ENCODE assay signal across 8 cellular contexts in genomic region chr19:37979547-37980082, GRCh38.
DNase-seq lines count a peak whose midpoint lies in the region; ATAC-seq and TF ChIP-seq lines count a peak whose summit lies in the region.

No MANE protein-coding gene starts in this region.

- H3K36me3 Mint-ChIP-seq in naive B cell = peaks cover 8 to 9% of the 10 kb centered on the region in 2 donors
- no peaks in the 10 kb centered on the region for H3K36me3 Mint-ChIP-seq in activated CD4-positive, alpha-beta memory T cell treated with anti-CD3 and anti-CD28 coated beads for 36 hours

- no peaks in the 10 kb centered on the region for H3K36me3 ChIP-seq in esophagus muscularis mucosa

- peaks cover 65 to 99% (median 87%) of the 10 kb centered on the region in 3 donors for H3K4me1 Mint-ChIP-seq in naive B cell
- H3K4me1 Mint-ChIP-seq in activated CD4-positive, alpha-beta memory T cell treated with anti-CD3 and anti-CD28 coated beads for 36 hours (ENCODE audit: low read depth) = no peaks in the 10 kb centered on the region

- CTCF ChIA-PET in activated CD4-positive, alpha-beta memory T cell treated with anti-CD3 and anti-CD28 coated beads for 36 hours (lab: Charles Lee) = no interaction called here

- intact Hi-C loops in esophagus muscularis mucosa (cut with DNase I) = no loop called here
- intact Hi-C loops in activated CD4-positive, alpha-beta memory T cell treated with anti-CD3 and anti-CD28 coated beads for 36 hours (cut with micrococcal nuclease) = no loop called here

- no peaks in the 10 kb centered on the region for H3K27me3 ChIP-seq in esophagus muscularis mucosa

- no peak for TF ChIP-seq CTCF in esophagus muscularis mucosa (IDR thresholded peaks at IDR 0.05)

- H3K27ac ChIP-seq in esophagus muscularis mucosa (replicated peaks in 1 of 4) = no peak overlapping the region

- TF ChIP-seq POLR2A in erythroblast (IDR thresholded peaks at IDR 0.05; ENCODE audit: low read length) (no peak), esophagus muscularis mucosa (IDR thresholded peaks at IDR 0.05; ENCODE audit: low read depth) (no peak)

- no peak for TF ChIP-seq EP300 in esophagus muscularis mucosa (IDR thresholded peaks at IDR 0.05)

- 76% methylated on average over 12 of the region's 13 CpGs for WGBS in esophagus muscularis mucosa

- no peak overlapping the region for H3K4me3 ChIP-seq in esophagus muscularis mucosa

- H3K9me3 ChIP-seq in esophagus muscularis mucosa = no peaks in the 10 kb centered on the region

- H3K4me3 Mint-ChIP-seq in naive B cell = peak overlapping the region; percentile 59 to 90 (median 76)
- no peak overlapping the region for H3K4me3 Mint-ChIP-seq in activated CD4-positive, alpha-beta memory T cell treated with anti-CD3 and anti-CD28 coated beads for 36 hours

- H3K4me1 ChIP-seq in esophagus muscularis mucosa = peaks cover 0 to 13% (median 10%) of the 10 kb centered on the region in 4 donors

- peaks cover 0 to 4% (median 0%) of the 10 kb centered on the region in 7 donors for H3K9me3 Mint-ChIP-seq in naive B cell
- H3K9me3 Mint-ChIP-seq in activated CD4-positive, alpha-beta memory T cell treated with anti-CD3 and anti-CD28 coated beads for 36 hours = no peaks in the 10 kb centered on the region

- H3K27ac Mint-ChIP-seq in naive B cell = peak overlapping the region; percentile 93 to 99 (median 98)
- no peak overlapping the region for H3K27ac Mint-ChIP-seq in activated CD4-positive, alpha-beta memory T cell treated with anti-CD3 and anti-CD28 coated beads for 36 hours

- DNase-seq in RPMI8226 = peak; percentile 4
- DNase-seq in naive B cell = peak; percentile 53
- DNase-seq in erythroblast (lab: John Stamatoyannopoulos, UW) = no peak
- no peak for DNase-seq in esophagus muscularis mucosa (ENCODE audit: extremely low spot score)
- DNase-seq in stimulated activated CD4-positive, alpha-beta T cell treated with anti-CD3 and anti-CD28 coated beads, Interleukin-2, amount 100 ng/mL, for 48 hours = no peak
- DNase-seq in activated CD4-positive, alpha-beta memory T cell treated with anti-CD3 and anti-CD28 coated beads for 36 hours = no peak

- ATAC-seq in GM18499 (IDR thresholded peaks at IDR 0.05; ENCODE audit: insufficient read depth, unreplicated experiment) (peak; percentile 29), HG02852 (IDR thresholded peaks at IDR 0.05; ENCODE audit: unreplicated experiment) (peak; percentile 30), naive B cell (ENCODE audit: low read depth in 2 of 2) (peak in 1 of 2 donors; percentile 42)

- POLR2A ChIA-PET in activated CD4-positive, alpha-beta memory T cell treated with anti-CD3 and anti-CD28 coated beads for 36 hours (lab: Charles Lee) = no interaction called here

- no peaks in the 10 kb centered on the region for H3K27me3 Mint-ChIP-seq in naive B cell
- H3K27me3 Mint-ChIP-seq in activated CD4-positive, alpha-beta memory T cell treated with anti-CD3 and anti-CD28 coated beads for 36 hours = no peaks in the 10 kb centered on the region

Comparison
In these comparisons a context has a peak if more than half of its experiments do, and no peak if none do; other contexts are left out.
1. DNase-seq: peak in RPMI8226 (single experiment) and naive B cell (single experiment); none in erythroblast (0 of 2), esophagus muscularis mucosa (single experiment), stimulated activated CD4-positive, alpha-beta T cell treated with anti-CD3 and anti-CD28 coated beads, Interleukin-2, amount 100 ng/mL, for 48 hours (0 of 2) and activated CD4-positive, alpha-beta memory T cell treated with anti-CD3 and anti-CD28 coated beads for 36 hours (single experiment).